In the genomic region with DNA sequence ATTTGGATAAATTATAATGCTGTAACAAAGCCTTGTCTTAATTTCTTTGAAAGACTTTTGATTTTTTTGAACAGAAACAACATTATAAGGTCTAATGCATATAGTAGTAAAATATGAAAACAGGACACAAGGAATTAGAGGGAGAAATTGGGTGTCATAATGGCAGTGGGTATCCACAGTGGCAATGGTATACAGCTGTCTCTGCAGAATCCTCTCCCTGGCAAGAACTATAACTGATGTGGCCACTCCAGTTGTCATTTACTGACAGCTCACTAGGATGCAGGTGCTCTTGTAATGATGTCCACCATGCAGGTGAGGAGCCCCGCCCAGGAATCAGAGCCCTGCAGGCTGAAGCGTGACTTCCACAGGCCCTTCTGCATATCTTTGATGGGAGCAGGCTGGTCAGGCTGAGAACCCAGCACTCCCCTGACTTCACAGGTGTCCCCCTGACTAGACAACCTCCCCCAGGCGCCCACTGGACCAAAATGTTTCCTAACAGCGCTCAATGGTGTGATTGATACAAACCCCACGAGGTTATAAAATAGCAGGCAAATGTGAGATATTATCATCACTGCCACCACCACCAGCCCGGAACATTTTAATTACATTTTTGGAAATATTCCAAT, we compare ENCODE assay signal across 11 cellular contexts. TPM values are rescaled to one million over a fixed set of nuclear protein-coding genes. Genes with fewer than 3 reads are reported as not detected.
"Had no signal": no experiment of that assay in that cellular context is flagged by ENCODE, and none has a peak within 500 bp of the region (broad histone marks: within the 10 kb centered on the region; RNA-seq: fewer than 3 reads in every experiment).

No MANE protein-coding gene starts in this region.

- H2AFZ ChIP-seq: PC-9 had no signal

- H3K27ac ChIP-seq: brain microvascular endothelial cell, cardiac muscle cell, PC-9 had no signal

- H3K4me3 ChIP-seq: cardiac muscle cell, PC-9 had no signal

- H3K27me3 ChIP-seq: brain microvascular endothelial cell, cardiac muscle cell had no signal

- H3K4me2 ChIP-seq: PC-9 had no signal

- ATAC-seq: activated T-cell treated with anti-CD3 and anti-CD28 coated beads, Interleukin-2, amount 50 U/mL, for 4 hours had no signal

- DNase-seq: activated B cell treated with CpG ODN at 0.5 μM for 24 hours, cerebellar nuclear complex, NCI-H1436 treated with DMSO at 0.1 percent for 48 hours had no signal

RNA-seq across cellular contexts. Expression of gene SERPIND1, which starts 32.8 kb away (rescaled TPM):
- total RNA-seq: activated B cell treated with CpG ODN at 0.5 μM for 24 hours; activated CD4-positive, alpha-beta memory T cell treated with anti-CD3 and anti-CD28 coated beads for 36 hours; activated CD4-positive, alpha-beta T cell treated with anti-CD3 and anti-CD28 coated beads, Interleukin-2, amount 10 ng/mL, durations not matched to agents 7 days and 5 days; activated naive CD8-positive, alpha-beta T cell treated with anti-CD3 and anti-CD28 coated beads for 36 hours; activated T-helper 2 cell treated with anti-CD3 and anti-CD28 coated beads, Interferon-gamma antibody, Interleukin-2, Interleukin-4, amounts not matched to agents 10 μg/mL and 5 μg/mL and 100 μg/mL, durations not matched to agents 14 hours and 24 hours and 36 hours; PC-9 had no signal
